In the genomic region with DNA sequence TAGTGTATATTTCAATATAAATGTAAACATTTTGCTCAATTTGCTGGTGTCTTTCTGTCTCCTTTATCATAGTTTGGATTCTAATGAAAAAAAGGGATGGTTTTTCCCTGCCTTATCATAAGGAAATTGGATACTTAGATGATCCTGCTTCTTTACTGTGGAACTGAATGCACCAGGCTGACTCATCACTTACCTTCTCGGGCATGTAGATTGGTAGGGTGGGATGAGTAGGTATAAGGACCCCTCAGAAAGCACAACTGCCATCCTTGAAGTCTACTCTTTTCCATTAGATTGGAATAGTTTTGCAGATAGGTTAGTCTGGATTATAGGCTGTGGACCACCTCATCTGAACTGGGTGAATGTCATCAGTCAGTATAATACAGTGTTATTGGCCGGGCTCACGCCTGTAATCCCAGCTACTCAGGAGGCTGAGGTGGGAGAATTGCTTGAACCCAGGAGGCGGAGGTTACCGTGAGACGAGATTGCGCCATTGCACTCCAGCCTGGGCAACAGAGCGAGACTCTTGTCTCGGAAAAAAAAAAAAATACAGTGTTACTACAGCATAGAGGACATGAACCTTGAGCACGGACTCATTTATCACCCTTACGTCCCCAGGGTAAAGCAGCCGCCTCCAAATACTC, we compare ENCODE assay signal across 18 cellular contexts. TPM values are rescaled to one million over a fixed set of nuclear protein-coding genes. Genes with fewer than 3 reads are reported as not detected.
DNase-seq lines count a peak whose midpoint lies in the region; ATAC-seq, FAIRE-seq and TF ChIP-seq lines count a peak whose summit lies in the region.
"Had no signal": no experiment of that assay in that cellular context is flagged by ENCODE, and none has a peak within 500 bp of the region (broad histone marks: within the 10 kb centered on the region; RNA-seq: fewer than 3 reads in every experiment).

No MANE protein-coding gene starts in this region.

- H3K36me3 Mint-ChIP-seq in activated CD8-positive, alpha-beta T cell treated with anti-CD3 and anti-CD28 coated beads for 36 hours (ENCODE audit: low read depth), result peaks cover 13% of the 10 kb centered on the region
- peaks cover 35% of the 10 kb centered on the region for H3K36me3 Mint-ChIP-seq in activated CD8-positive, alpha-beta T cell treated with anti-CD3 and anti-CD28 coated beads, Interleukin-2, amount 10 ng/mL, durations not matched to agents 7 days and 5 days (ENCODE audit: low read depth)
- peaks cover 34% of the 10 kb centered on the region for H3K36me3 Mint-ChIP-seq in WTC11

- H3K79me2 ChIP-seq in hepatocyte, result peaks cover 9% of the 10 kb centered on the region

- TF ChIP-seq CTCF in activated CD8-positive, alpha-beta T cell treated with anti-CD3 and anti-CD28 coated beads for 36 hours (IDR thresholded peaks at IDR 0.05), result no peak
- TF ChIP-seq CTCF in WTC11 (IDR thresholded peaks at IDR 0.05), result no peak
- no peak for TF ChIP-seq CTCF in hepatocyte (IDR thresholded peaks at IDR 0.05; ENCODE audit: poor library complexity)

- H3K9me2 ChIP-seq in hepatocyte (replicated peaks; ENCODE audit: insufficient read depth), result no peaks in the 10 kb centered on the region

- H3K36me3 ChIP-seq in hepatocyte (replicated peaks; ENCODE audit: insufficient read depth, low read depth) (no peaks in the 10 kb centered on the region), small intestine (ENCODE audit: control insufficient read depth in 2 of 2, insufficient read depth in 2 of 2, low read length in 2 of 2) (peaks cover 3 to 6% of the 10 kb centered on the region in 2 donors)

- peaks cover 17% of the 10 kb centered on the region for H3K4me1 ChIP-seq in hepatocyte (ENCODE audit: insufficient read depth)
- peaks cover 5 to 8% of the 10 kb centered on the region in 2 donors for H3K4me1 ChIP-seq in small intestine (ENCODE audit: control insufficient read depth in 2 of 2, insufficient read depth in 1 of 2, low read depth in 1 of 2, low read length in 1 of 2)

- no peak overlapping the region for H2AFZ ChIP-seq in hepatocyte

- peak overlapping the region; percentile 75 for H3K27ac Mint-ChIP-seq in activated CD8-positive, alpha-beta T cell treated with anti-CD3 and anti-CD28 coated beads for 36 hours
- H3K27ac Mint-ChIP-seq in activated CD8-positive, alpha-beta T cell treated with anti-CD3 and anti-CD28 coated beads, Interleukin-2, amount 10 ng/mL, durations not matched to agents 7 days and 5 days, result no peak overlapping the region
- peak overlapping the region; percentile 94 for H3K27ac Mint-ChIP-seq in WTC11

- H3K27me3 ChIP-seq in hepatocyte (no peaks in the 10 kb centered on the region), small intestine (ENCODE audit: control insufficient read depth in 2 of 2, insufficient read depth in 2 of 2, low read length in 2 of 2) (no peaks in the 10 kb centered on the region)
- H3K27me3 ChIP-seq: neutrophil had no signal

- no peak for DNase-seq in activated CD8-positive, alpha-beta T cell treated with anti-CD3 and anti-CD28 coated beads for 36 hours
- no peak for DNase-seq in activated CD8-positive, alpha-beta T cell treated with anti-CD3 and anti-CD28 coated beads, Interleukin-2, amount 10 ng/mL, durations not matched to agents 7 days and 5 days
- DNase-seq in WTC11 (ENCODE audit: low spot score) (no peak), hepatocyte (ENCODE audit: low spot score) (no peak), small intestine (no peak), middle frontal gyrus (ENCODE audit: extremely low spot score, low spot score) (no peak), SKM-1 (lab: John Stamatoyannopoulos, UW; ENCODE audit: unreplicated experiment) (no peak)
- DNase-seq: activated CD4-positive, alpha-beta memory T cell treated with anti-CD3 and anti-CD28 coated beads for 36 hours; CD4-positive, CD25-positive, alpha-beta regulatory T cell; DND-41; NCI-H1092; NCI-H2107; NCI-H526 treated with DMSO at 0.1 percent for 48 hours had no signal

- peaks cover 11% of the 10 kb centered on the region for H3K4me1 Mint-ChIP-seq in activated CD8-positive, alpha-beta T cell treated with anti-CD3 and anti-CD28 coated beads for 36 hours (ENCODE audit: low read depth)
- H3K4me1 Mint-ChIP-seq in activated CD8-positive, alpha-beta T cell treated with anti-CD3 and anti-CD28 coated beads, Interleukin-2, amount 10 ng/mL, durations not matched to agents 7 days and 5 days (ENCODE audit: low read depth), result peaks cover 11% of the 10 kb centered on the region
- H3K4me1 Mint-ChIP-seq in WTC11, result peaks cover 17% of the 10 kb centered on the region

- H3K4me2 ChIP-seq in hepatocyte, result no peak overlapping the region
- H3K4me2 ChIP-seq: KMS-11 had no signal

- CTCF ChIA-PET in activated CD8-positive, alpha-beta T cell treated with anti-CD3 and anti-CD28 coated beads for 36 hours (lab: Charles Lee), result interaction anchor here (1.2 to 3.6 kb wide), 5 partner anchors 10 to 380 kb away, joined by 3 to 27 read pairs (median 6); a partner anchor contains a TSS
- CTCF ChIA-PET in activated CD8-positive, alpha-beta T cell treated with anti-CD3 and anti-CD28 coated beads, Interleukin-2, amount 10 ng/mL, durations not matched to agents 7 days and 5 days (lab: Charles Lee), result interaction anchor here (1.1 kb wide), 1 partner anchor 65 kb away, joined by 3 read pairs; no protein-coding TSS in a partner anchor
- CTCF ChIA-PET in WTC11 (lab: Charles Lee), result interaction anchor here (0.6 to 2.3 kb wide), 4 partner anchors 9 to 27 kb away, joined by 3 to 15 read pairs (median 4); a partner anchor contains a TSS

- FAIRE-seq in small intestine (lab: Jason Lieb, UNC), result no peak
- FAIRE-seq: urothelium cell line had no signal

- ATAC-seq in activated CD8-positive, alpha-beta T cell treated with anti-CD3 and anti-CD28 coated beads for 36 hours, result no peak
- ATAC-seq in activated CD8-positive, alpha-beta T cell treated with anti-CD3 and anti-CD28 coated beads, Interleukin-2, amount 10 ng/mL, durations not matched to agents 7 days and 5 days, result no peak
- ATAC-seq in WTC11 (no peak), HG02678 (IDR thresholded peaks at IDR 0.05; ENCODE audit: unreplicated experiment) (no peak)

- no peaks in the 10 kb centered on the region for H3K9me3 ChIP-seq in hepatocyte (ENCODE audit: low read depth)
- no peaks in the 10 kb centered on the region for H3K9me3 ChIP-seq in small intestine (ENCODE audit: control insufficient read depth, low read depth)
- H3K9me3 ChIP-seq: neutrophil had no signal

- H3K4me3 ChIP-seq in hepatocyte (no peak overlapping the region), small intestine (ENCODE audit: low read depth in 1 of 2, low read length in 2 of 2) (no peak overlapping the region)

- WGBS in hepatocyte (ENCODE audit: low lambda C conversion rate, missing lambda C conversion rate), result 64% methylated on average over 12 of the region's 12 CpGs
- 40 to 72% (median 57%) methylated on average over 12 of the region's 12 CpGs for WGBS in small intestine, 3 donors

- peak overlapping the region; percentile 70 for H3K27ac ChIP-seq in hepatocyte
- H3K27ac ChIP-seq in small intestine (ENCODE audit: low read depth in 1 of 2, low read length in 1 of 2), result peak overlapping the region; percentile 49 to 67
- H3K27ac ChIP-seq: KMS-11 had no signal

- no peak overlapping the region for H3K4me3 Mint-ChIP-seq in activated CD8-positive, alpha-beta T cell treated with anti-CD3 and anti-CD28 coated beads for 36 hours
- H3K4me3 Mint-ChIP-seq in activated CD8-positive, alpha-beta T cell treated with anti-CD3 and anti-CD28 coated beads, Interleukin-2, amount 10 ng/mL, durations not matched to agents 7 days and 5 days, result no peak overlapping the region
- H3K4me3 Mint-ChIP-seq in WTC11, result no peak overlapping the region
- H3K4me3 Mint-ChIP-seq: activated CD4-positive, alpha-beta memory T cell treated with anti-CD3 and anti-CD28 coated beads for 36 hours; CD4-positive, CD25-positive, alpha-beta regulatory T cell had no signal

- H3K27me3 Mint-ChIP-seq in activated CD8-positive, alpha-beta T cell treated with anti-CD3 and anti-CD28 coated beads for 36 hours, result no peaks in the 10 kb centered on the region
- no peaks in the 10 kb centered on the region for H3K27me3 Mint-ChIP-seq in activated CD8-positive, alpha-beta T cell treated with anti-CD3 and anti-CD28 coated beads, Interleukin-2, amount 10 ng/mL, durations not matched to agents 7 days and 5 days (ENCODE audit: low read depth)
- H3K27me3 Mint-ChIP-seq in WTC11 (ENCODE audit: low read depth), result no peaks in the 10 kb centered on the region
- H3K27me3 Mint-ChIP-seq: activated CD4-positive, alpha-beta memory T cell treated with anti-CD3 and anti-CD28 coated beads for 36 hours; CD4-positive, CD25-positive, alpha-beta regulatory T cell had no signal

- intact Hi-C loops in activated CD8-positive, alpha-beta T cell treated with anti-CD3 and anti-CD28 coated beads for 36 hours (cut with micrococcal nuclease), result no loop called here

- peaks cover 6% of the 10 kb centered on the region for H4K20me1 ChIP-seq in hepatocyte (ENCODE audit: insufficient read depth, poor library complexity, severe bottlenecking)

- H3K9me3 Mint-ChIP-seq in activated CD8-positive, alpha-beta T cell treated with anti-CD3 and anti-CD28 coated beads for 36 hours, result no peaks in the 10 kb centered on the region
- no peaks in the 10 kb centered on the region for H3K9me3 Mint-ChIP-seq in activated CD8-positive, alpha-beta T cell treated with anti-CD3 and anti-CD28 coated beads, Interleukin-2, amount 10 ng/mL, durations not matched to agents 7 days and 5 days (ENCODE audit: insufficient read depth)
- no peaks in the 10 kb centered on the region for H3K9me3 Mint-ChIP-seq in WTC11
- H3K9me3 Mint-ChIP-seq: activated CD4-positive, alpha-beta memory T cell treated with anti-CD3 and anti-CD28 coated beads for 36 hours; activated T-helper 2 cell treated with anti-CD3 and anti-CD28 coated beads, Interferon-gamma antibody, Interleukin-2, Interleukin-4, amounts not matched to agents 10 μg/mL and 5 μg/mL and 100 μg/mL, durations not matched to agents 14 hours and 24 hours and 36 hours; CD4-positive, CD25-positive, alpha-beta regulatory T cell had no signal

- POLR2A ChIA-PET in activated CD8-positive, alpha-beta T cell treated with anti-CD3 and anti-CD28 coated beads for 36 hours (lab: Charles Lee), result interaction anchor here (1.2 to 1.6 kb wide), 3 partner anchors 8 to 23 kb away, joined by 5 to 6 read pairs (median 5); no protein-coding TSS in a partner anchor
- POLR2A ChIA-PET in activated CD8-positive, alpha-beta T cell treated with anti-CD3 and anti-CD28 coated beads, Interleukin-2, amount 10 ng/mL, durations not matched to agents 7 days and 5 days (lab: Charles Lee), result interaction anchor here (0.6 kb wide), 1 partner anchor 160 kb away, joined by 3 read pairs; no protein-coding TSS in a partner anchor
- POLR2A ChIA-PET in WTC11 (lab: Charles Lee), result interaction anchor here (0.7 to 1.1 kb wide), 2 partner anchors 26 to 636 kb away, joined by 4 to 5 read pairs; a partner anchor contains a TSS

RNA-seq across cellular contexts. Expression of a gene that starts 7.4 kb away (rescaled TPM):
- 10 to 100 TPM; 16.6 to 17.3 TPM for total RNA-seq in activated CD8-positive, alpha-beta T cell treated with anti-CD3 and anti-CD28 coated beads for 36 hours
- 10 to 100 TPM; 20.2 to 23.6 TPM for total RNA-seq in activated CD8-positive, alpha-beta T cell treated with anti-CD3 and anti-CD28 coated beads, Interleukin-2, amount 10 ng/mL, durations not matched to agents 7 days and 5 days
- 20.7 to 27.6 TPM (median 20.9 TPM) in 3 replicates for total RNA-seq in WTC11 (2021)
- total RNA-seq in hepatocyte, result 27.1 and 32.0 TPM in 2 replicates
- polyA plus RNA-seq in hepatocyte, result 16.7 and 19.9 TPM in 2 replicates
- 10 to 100 TPM; 27.6 to 62.6 (median 48.9) TPM for polyA plus RNA-seq in small intestine

RNA-seq across cellular contexts. Expression of a gene that starts 27.0 kb away (rescaled TPM):
- total RNA-seq in activated CD8-positive, alpha-beta T cell treated with anti-CD3 and anti-CD28 coated beads for 36 hours, result 10 to 100 TPM; 50.0 to 50.2 TPM
- 10 to 100 TPM; 56.5 to 60.0 TPM for total RNA-seq in activated CD8-positive, alpha-beta T cell treated with anti-CD3 and anti-CD28 coated beads, Interleukin-2, amount 10 ng/mL, durations not matched to agents 7 days and 5 days
- total RNA-seq in WTC11 (2021), result 132 to 138 TPM (median 133 TPM) in 3 replicates
- 93.3 and 103 TPM in 2 replicates for total RNA-seq in hepatocyte
- polyA plus RNA-seq in hepatocyte, result 30.8 and 31.0 TPM in 2 replicates
- 10 to 100 TPM; 23.2 to 25.7 (median 25.7) TPM for polyA plus RNA-seq in small intestine

RNA-seq across cellular contexts. Expression of a gene that starts 28.0 kb away (rescaled TPM):
- 1 to 10 TPM; 2.0 to 2.5 TPM for total RNA-seq in activated CD8-positive, alpha-beta T cell treated with anti-CD3 and anti-CD28 coated beads for 36 hours
- 1 to 10 TPM; 2.4 to 2.6 TPM for total RNA-seq in activated CD8-positive, alpha-beta T cell treated with anti-CD3 and anti-CD28 coated beads, Interleukin-2, amount 10 ng/mL, durations not matched to agents 7 days and 5 days
- total RNA-seq in WTC11 (2021), result 51.1 to 71.5 TPM (median 53.9 TPM) in 3 replicates
- total RNA-seq in hepatocyte, result 126 and 150 TPM in 2 replicates
- polyA plus RNA-seq in hepatocyte, result 94.0 and 113 TPM in 2 replicates
- polyA plus RNA-seq in small intestine, result 100 to 1,000 TPM in 2 of 3 donors, 10 to 100 TPM in 1; 57.9 to 611 (median 173) TPM

Comparison
In these comparisons a context has a peak if more than half of its experiments do, and no peak if none do; other contexts are left out.
1. RNA of a gene that starts 28.0 kb away (total RNA-seq): 126 to 150 TPM in hepatocyte and 51.1 to 71.5 TPM in WTC11; 2.4 to 2.6 TPM in activated CD8-positive, alpha-beta T cell treated with anti-CD3 and anti-CD28 coated beads, Interleukin-2, amount 10 ng/mL, durations not matched to agents 7 days and 5 days and 2.0 to 2.5 TPM in activated CD8-positive, alpha-beta T cell treated with anti-CD3 and anti-CD28 coated beads for 36 hours; every median in the first group is over 10 times any median in the second.